Comparison of ENCODE assay signal across 18 cellular contexts in the genomic region with DNA sequence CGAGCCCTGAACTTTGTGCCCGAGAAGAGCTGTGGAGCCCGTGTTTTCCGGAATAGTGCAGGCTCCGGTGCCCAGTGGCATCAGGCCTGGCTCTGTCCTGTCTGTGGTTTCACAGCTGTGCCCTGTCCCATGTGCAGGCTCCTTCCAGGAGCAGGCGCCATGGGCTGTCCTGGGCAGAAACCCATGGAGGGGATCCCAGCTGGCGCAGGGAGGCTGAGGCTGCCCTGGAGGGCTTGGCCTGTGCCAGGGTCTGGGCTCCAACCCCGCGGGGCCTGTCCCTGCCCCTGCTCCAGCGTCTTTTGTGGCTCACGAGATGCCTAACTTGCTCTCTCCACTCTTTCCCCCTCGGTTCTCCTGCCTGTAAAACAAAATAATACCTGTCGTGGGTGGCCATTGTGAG. TPM values are rescaled to one million over a fixed set of nuclear protein-coding genes. Genes with fewer than 3 reads are reported as not detected.
"Had no signal": no experiment of that assay in that cellular context is flagged by ENCODE, and none has a peak within 500 bp of the region (broad histone marks: within the 10 kb centered on the region; RNA-seq: fewer than 3 reads in every experiment).

No MANE protein-coding gene starts in this region.

- ATAC-seq: heart right ventricle; lower lobe of right lung; naive thymus-derived CD4-positive, alpha-beta T cell; pancreas; right lobe of liver; stimulated activated naive B cell treated with anti-CD40 and anti-IgM and Interleukin-4, amounts not matched to agents 10 μg/mL and 1 μg/mL and 100 μg/mL, for 72 hours had no signal

- DNase-seq: cortex of kidney; dorsolateral prefrontal cortex; effector CD8-positive, alpha-beta T cell; heart right ventricle; left ventricle myocardium inferior; lower lobe of right lung; mesenchymal stem cell; midbrain; naive thymus-derived CD4-positive, alpha-beta T cell; pancreas; retina; right lobe of liver; stimulated activated CD4-positive, alpha-beta T cell treated with anti-CD3 and anti-CD28 coated beads, Interleukin-2, amount 100 ng/mL, for 24 hours; stimulated activated CD4-positive, alpha-beta T cell treated with anti-CD3 and anti-CD28 coated beads, Interleukin-4, amount 100 ng/mL, for 4 hours; stimulated activated naive B cell treated with anti-CD40 and anti-IgM and Interleukin-4, amounts not matched to agents 10 μg/mL and 1 μg/mL and 100 μg/mL, for 72 hours; trophoblast cell had no signal

- H3K27me3 ChIP-seq: heart right ventricle, pancreas, right lobe of liver had no signal

- H3K4me1 ChIP-seq: pancreas, prostate gland, right lobe of liver had no signal

- H3K4me3 ChIP-seq: dorsolateral prefrontal cortex, heart right ventricle, left ventricle myocardium inferior, lower lobe of right lung, pancreas, prostate gland, right lobe of liver had no signal

- H3K9me3 ChIP-seq: left ventricle myocardium inferior, lower lobe of right lung, pancreas, prostate gland, right lobe of liver had no signal

- H3K36me3 ChIP-seq: heart right ventricle, left ventricle myocardium inferior, lower lobe of right lung, pancreas, prostate gland, right lobe of liver had no signal

- H3K27ac ChIP-seq: dorsolateral prefrontal cortex, lower lobe of right lung, pancreas, prostate gland, right lobe of liver had no signal

RNA-seq across cellular contexts. Expression of a gene that starts 23.3 kb away (rescaled TPM):
- total RNA-seq: lower lobe of right lung; naive thymus-derived CD4-positive, alpha-beta T cell; neural crest cell; right lobe of liver had no signal
- polyA plus RNA-seq: naive thymus-derived CD4-positive, alpha-beta T cell had no signal
